14 cellular contexts compared by ENCODE assay signal in the genomic region with DNA sequence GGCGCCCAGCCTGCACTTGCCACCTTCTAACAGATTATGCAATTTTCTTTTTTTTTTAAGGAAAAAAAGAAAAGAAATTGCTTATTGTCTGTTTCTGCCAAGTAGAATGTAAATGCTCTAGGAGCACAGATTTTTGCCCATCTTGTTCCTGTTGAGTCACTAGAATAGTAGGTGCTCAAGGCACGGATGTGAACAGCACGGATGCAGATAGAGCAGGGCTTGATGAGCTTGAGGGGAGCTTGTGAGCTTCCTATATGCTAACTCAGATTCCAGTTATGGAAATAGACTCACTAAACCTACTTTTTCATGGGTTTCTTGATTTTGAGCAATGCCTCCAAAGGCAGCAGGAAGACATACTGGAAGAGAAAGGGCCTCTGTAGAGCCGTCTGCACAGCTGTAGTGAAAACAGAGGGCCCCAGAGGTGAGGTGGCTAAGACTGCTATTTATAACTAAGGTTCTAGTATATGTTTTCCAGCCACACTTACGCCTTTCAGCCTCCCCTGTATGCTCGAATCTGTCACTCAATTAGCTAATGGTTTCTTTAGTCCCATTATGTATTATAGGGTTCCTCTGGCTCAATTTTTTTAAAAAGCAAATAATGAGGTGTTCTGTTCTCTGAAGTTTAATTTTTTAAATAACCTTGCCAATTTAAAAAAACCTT.
DNase-seq lines count a peak whose midpoint lies in the region; ATAC-seq and TF ChIP-seq lines count a peak whose summit lies in the region.
"Had no signal": no experiment of that assay in that cellular context is flagged by ENCODE, and none has a peak within 500 bp of the region (broad histone marks: within the 10 kb centered on the region; RNA-seq: fewer than 3 reads in every experiment).

No MANE protein-coding gene starts in this region.

- H3K36me3 ChIP-seq in thyroid gland = no peaks in the 10 kb centered on the region
- H3K36me3 ChIP-seq: tibial nerve had no signal

- TF ChIP-seq CTCF in chondrocyte (IDR thresholded peaks at IDR 0.05) (no peak), thyroid gland (IDR thresholded peaks at IDR 0.05) (no peak)

- no peaks in the 10 kb centered on the region for H3K27me3 Mint-ChIP-seq in chondrocyte (ENCODE audit: low read depth)
- H3K27me3 Mint-ChIP-seq in naive thymus-derived CD8-positive, alpha-beta T cell = no peaks in the 10 kb centered on the region

- peak; percentile 57 for ATAC-seq in Right ventricle myocardium superior (ENCODE audit: poor library complexity)
- ATAC-seq in left cardiac atrium = no peak
- peak; percentile 68 for ATAC-seq in HG03108 (IDR thresholded peaks at IDR 0.05; ENCODE audit: unreplicated experiment)
- ATAC-seq in naive thymus-derived CD8-positive, alpha-beta T cell = no peak
- no peak for ATAC-seq in GM19328 (IDR thresholded peaks at IDR 0.05; ENCODE audit: unreplicated experiment)
- ATAC-seq: activated CD8-positive, alpha-beta T cell treated with anti-CD3 and anti-CD28 coated beads, Interleukin-2, amount 10 ng/mL, durations not matched to agents 7 days and 5 days had no signal

- intact Hi-C loops in Right ventricle myocardium superior (cut with DNase I) (no loop called here), left cardiac atrium (cut with DNase I) (no loop called here), thyroid gland (cut with DNase I) (no loop called here)

- H3K4me3 ChIP-seq in thyroid gland (replicated peaks in 1 of 3) = no peak overlapping the region
- H3K4me3 ChIP-seq: tibial nerve had no signal

- TF ChIP-seq POLR2A in thyroid gland (IDR thresholded peaks at IDR 0.05) = no peak

- H3K27me3 ChIP-seq in thyroid gland = no peaks in the 10 kb centered on the region
- H3K27me3 ChIP-seq: tibial nerve had no signal

- POLR2A ChIA-PET in naive thymus-derived CD8-positive, alpha-beta T cell (lab: Charles Lee) = no interaction called here

- no peaks in the 10 kb centered on the region for H3K36me3 Mint-ChIP-seq in chondrocyte (ENCODE audit: low read depth)
- H3K36me3 Mint-ChIP-seq in naive thymus-derived CD8-positive, alpha-beta T cell = peaks cover 4 to 41% (median 7%) of the 10 kb centered on the region in 3 donors

- DNase-seq in Right ventricle myocardium superior = no peak
- DNase-seq in left cardiac atrium = no peak
- DNase-seq in chondrocyte (ENCODE audit: low spot score) = no peak
- DNase-seq in AG08395 (ENCODE audit: low spot score) = no peak
- DNase-seq in naive thymus-derived CD8-positive, alpha-beta T cell = no peak
- DNase-seq in thyroid gland = no peak
- DNase-seq: activated CD8-positive, alpha-beta T cell treated with anti-CD3 and anti-CD28 coated beads, Interleukin-2, amount 10 ng/mL, durations not matched to agents 7 days and 5 days; caudate nucleus; NCI-H1417 treated with DMSO at 0.1 percent for 48 hours had no signal

- 92 to 96% methylated on average over 6 of the region's 6 CpGs for WGBS in thyroid gland, 2 donors

- peaks cover 11 to 51% of the 10 kb centered on the region in 2 donors for H3K4me1 ChIP-seq in thyroid gland

- peak overlapping the region; percentile 65 for H3K27ac Mint-ChIP-seq in chondrocyte (ENCODE audit: unreplicated experiment)
- no peak overlapping the region for H3K27ac Mint-ChIP-seq in naive thymus-derived CD8-positive, alpha-beta T cell
- H3K27ac Mint-ChIP-seq: activated CD8-positive, alpha-beta T cell treated with anti-CD3 and anti-CD28 coated beads, Interleukin-2, amount 10 ng/mL, durations not matched to agents 7 days and 5 days had no signal

- H3K27ac ChIP-seq in thyroid gland = peak overlapping the region in 1 of 3 donors; percentile 79
- H3K27ac ChIP-seq: tibial nerve, VCaP had no signal

- H3K9me3 Mint-ChIP-seq in chondrocyte (ENCODE audit: low read depth) = no peaks in the 10 kb centered on the region
- H3K9me3 Mint-ChIP-seq in naive thymus-derived CD8-positive, alpha-beta T cell = no peaks in the 10 kb centered on the region
- H3K9me3 Mint-ChIP-seq: CD14-positive monocyte had no signal

- no peaks in the 10 kb centered on the region for H3K9me3 ChIP-seq in thyroid gland
- H3K9me3 ChIP-seq: tibial nerve had no signal

- peaks cover 73% of the 10 kb centered on the region for H3K4me1 Mint-ChIP-seq in chondrocyte (ENCODE audit: low read depth)
- H3K4me1 Mint-ChIP-seq in naive thymus-derived CD8-positive, alpha-beta T cell = peaks cover 0 to 7% (median 3%) of the 10 kb centered on the region in 4 donors

- H3K4me3 Mint-ChIP-seq in chondrocyte (ENCODE audit: unreplicated experiment) = no peak overlapping the region
- H3K4me3 Mint-ChIP-seq in naive thymus-derived CD8-positive, alpha-beta T cell = no peak overlapping the region
- H3K4me3 Mint-ChIP-seq: activated CD8-positive, alpha-beta T cell treated with anti-CD3 and anti-CD28 coated beads, Interleukin-2, amount 10 ng/mL, durations not matched to agents 7 days and 5 days had no signal

Comparison
In these comparisons a context has a peak if more than half of its experiments do, and no peak if none do; other contexts are left out.
1. ATAC-seq: peak in Right ventricle myocardium superior (single experiment) and HG03108 (single experiment); none in left cardiac atrium (0 of 2), naive thymus-derived CD8-positive, alpha-beta T cell (0 of 2) and GM19328 (single experiment).